13 cellular contexts compared by ENCODE assay signal in the genomic region with DNA sequence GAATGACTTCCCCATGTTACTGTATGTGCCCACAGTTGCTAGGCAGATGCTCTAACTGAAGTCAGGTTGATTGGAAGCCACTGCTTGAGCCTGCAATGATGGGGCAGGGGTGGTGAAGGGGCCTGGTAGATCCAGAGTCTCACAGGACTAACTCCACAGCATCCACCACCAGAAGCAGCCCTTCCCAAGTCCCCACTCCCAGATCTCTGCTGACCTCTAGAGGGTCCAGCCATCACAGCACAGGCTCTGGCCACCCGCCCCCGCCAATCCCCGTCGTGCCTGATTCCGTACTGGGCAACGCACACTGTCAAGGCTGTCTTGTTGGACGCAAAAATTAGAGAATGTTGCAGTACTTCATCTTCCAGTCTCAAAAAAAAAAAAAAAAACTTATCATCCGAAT.
DNase-seq lines count a peak whose midpoint lies in the region; ATAC-seq and TF ChIP-seq lines count a peak whose summit lies in the region.
"Had no signal": no experiment of that assay in that cellular context is flagged by ENCODE, and none has a peak within 500 bp of the region (broad histone marks: within the 10 kb centered on the region; RNA-seq: fewer than 3 reads in every experiment).

No MANE protein-coding gene starts in this region.

- H3K4me2 ChIP-seq in GM23338, result no peak overlapping the region

- H3K27me3 ChIP-seq in GM23338 (ENCODE audit: insufficient read depth), result 0 out of 2 replicates have a peak, but pooled peaks cover 8% of the 10 kb centered on the region
- H3K27me3 ChIP-seq: ascending aorta had no signal

- H3K9me2 ChIP-seq in GM23338 (ENCODE audit: insufficient read depth), result no peaks in the 10 kb centered on the region

- ATAC-seq in GM23338 (peak; percentile 91), left ventricle myocardium superior (peak; percentile 57), sciatic nerve (no peak)
- ATAC-seq: activated CD4-positive, alpha-beta T cell treated with anti-CD3 and anti-CD28 coated beads for 36 hours had no signal

- intact Hi-C loops in left ventricle myocardium superior (cut with micrococcal nuclease) (loop anchor here (5.0 kb wide), 1 partner anchor 270 kb away; no protein-coding TSS in a partner anchor), sciatic nerve (cut with DNase I) (loop anchor here (10.0 kb wide), 1 partner anchor 462 kb away; no protein-coding TSS in a partner anchor)

- H3K79me2 ChIP-seq in GM23338 (replicated peaks; ENCODE audit: insufficient read depth), result no peaks in the 10 kb centered on the region

- H3K27ac Mint-ChIP-seq in GM23338 (no peak overlapping the region), immature natural killer cell (no peak overlapping the region)
- H3K27ac Mint-ChIP-seq: activated CD4-positive, alpha-beta T cell treated with anti-CD3 and anti-CD28 coated beads for 36 hours had no signal

- H2AFZ ChIP-seq in GM23338, result no peak overlapping the region

- H3K36me3 ChIP-seq in GM23338 (ENCODE audit: insufficient read depth), result no peaks in the 10 kb centered on the region
- H3K36me3 ChIP-seq: ascending aorta, spleen had no signal

- H4K20me1 ChIP-seq in GM23338 (replicated peaks; ENCODE audit: insufficient read depth), result peaks cover 3% of the 10 kb centered on the region

- no peaks in the 10 kb centered on the region for H3F3A ChIP-seq in GM23338 (replicated peaks; ENCODE audit: low read depth)

- DNase-seq in A172 (ENCODE audit: low spot score), result peak; percentile 20
- DNase-seq in GM23338 (ENCODE audit: low spot score), result peak; percentile 68
- DNase-seq in left ventricle myocardium superior, result no peak
- DNase-seq in GM19238 (ENCODE audit: insufficient read length, low spot score), result no peak
- no peak for DNase-seq in sciatic nerve (ENCODE audit: low spot score)
- DNase-seq in NCI-H2081 treated with DMSO at 0.1 percent for 48 hours (lab: John Stamatoyannopoulos, UW), result no peak
- DNase-seq in immature natural killer cell, result no peak
- DNase-seq: activated CD4-positive, alpha-beta T cell treated with anti-CD3 and anti-CD28 coated beads for 36 hours; COR-L47; NCI-H226; spleen had no signal

- H3K27ac ChIP-seq in GM23338 (ENCODE audit: low read depth), result no peak overlapping the region
- H3K27ac ChIP-seq: ascending aorta, spleen had no signal

- peaks cover 3% of the 10 kb centered on the region; the same call in 1 of the 2 replicates for H3K4me1 ChIP-seq in GM23338 (ENCODE audit: insufficient read depth)
- H3K4me1 ChIP-seq: ascending aorta, spleen had no signal

- H3K9me3 Mint-ChIP-seq in GM23338 (no peaks in the 10 kb centered on the region), immature natural killer cell (peaks cover 0 to 3% (median 0%) of the 10 kb centered on the region in 6 donors)

- peaks cover 7% of the 10 kb centered on the region for H3K4me1 Mint-ChIP-seq in GM23338
- peaks cover 0 to 1% of the 10 kb centered on the region in 2 donors for H3K4me1 Mint-ChIP-seq in immature natural killer cell
- H3K4me1 Mint-ChIP-seq: activated CD4-positive, alpha-beta T cell treated with anti-CD3 and anti-CD28 coated beads for 36 hours had no signal

- TF ChIP-seq CTCF in GM23338 (conservative IDR thresholded peaks at IDR 0.05; ENCODE audit: low read depth in 2 of 2) (peak; percentile 63 to 84), WI38 (IDR thresholded peaks at IDR 0.05; ENCODE audit: low read depth, low read length) (peak; percentile 61)

- H3K4me3 Mint-ChIP-seq in GM23338, result no peak overlapping the region
- H3K4me3 Mint-ChIP-seq in immature natural killer cell, result no peak overlapping the region
- H3K4me3 Mint-ChIP-seq: activated CD4-positive, alpha-beta T cell treated with anti-CD3 and anti-CD28 coated beads for 36 hours had no signal

- peaks cover 11% of the 10 kb centered on the region for H3K27me3 Mint-ChIP-seq in GM23338 (ENCODE audit: insufficient read depth, low read depth, poor library complexity)
- H3K27me3 Mint-ChIP-seq in immature natural killer cell (ENCODE audit: low read depth in 3 of 3), result peaks cover 0 to 6% (median 2%) of the 10 kb centered on the region in 3 donors

- no peak overlapping the region for H3K4me3 ChIP-seq in GM23338
- H3K4me3 ChIP-seq in WI38 (ENCODE audit: low read depth, low read length), result no peak overlapping the region
- H3K4me3 ChIP-seq: ascending aorta, spleen had no signal

- H3K36me3 Mint-ChIP-seq in GM23338 (ENCODE audit: low read depth) (no peaks in the 10 kb centered on the region), immature natural killer cell (no peaks in the 10 kb centered on the region)

TF ChIP-seq in GM23338, 12 proteins besides CTCF, POLR2A, EP300 and RAD21:
- TF ChIP-seq REST (IDR thresholded peaks at IDR 0.05; ENCODE audit: unreplicated experiment), result no peak

Comparison
In these comparisons a context has a peak if more than half of its experiments do, and no peak if none do; other contexts are left out.
1. DNase-seq: peak in A172 (single experiment) and GM23338 (single experiment); none in left ventricle myocardium superior (single experiment), GM19238 (single experiment), sciatic nerve (single experiment), NCI-H2081 treated with DMSO at 0.1 percent for 48 hours (single experiment) and immature natural killer cell (0 of 3).